Comparison of ENCODE assay signal across 8 cellular contexts in the genomic region with DNA sequence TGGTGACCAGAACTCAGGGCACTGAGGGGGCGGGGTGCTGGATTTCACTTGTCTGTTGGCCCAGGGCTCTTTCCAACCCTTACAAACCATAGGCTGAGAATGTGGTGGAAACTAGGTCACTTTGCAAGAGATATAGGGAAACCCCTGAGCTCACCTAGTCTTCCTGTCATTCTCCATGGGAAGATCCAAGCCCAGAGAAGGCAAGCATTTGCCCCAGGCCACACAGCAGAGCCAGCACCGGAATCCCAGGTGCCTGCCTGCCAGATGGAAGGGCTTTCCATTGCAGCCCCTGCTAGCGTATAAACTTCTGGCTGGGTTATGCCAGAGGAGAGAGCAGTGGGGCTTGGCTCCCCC. TPM values are rescaled to one million over a fixed set of nuclear protein-coding genes. Genes with fewer than 3 reads are reported as not detected.
DNase-seq lines count a peak whose midpoint lies in the region; ATAC-seq, FAIRE-seq and TF ChIP-seq lines count a peak whose summit lies in the region.

No MANE protein-coding gene starts in this region.

- H3K4me2 ChIP-seq in keratinocyte (ENCODE audit: control insufficient read depth, extremely low read depth, insufficient read depth, low read depth, low read length), result peak overlapping the region; percentile 82

- H3K9ac ChIP-seq in keratinocyte (ENCODE audit: control insufficient read depth, extremely low read depth, insufficient read depth, low read length) (peak overlapping the region; percentile 65), subcutaneous abdominal adipose tissue (ENCODE audit: low read length in 5 of 5) (peak overlapping the region; percentile 54 to 87 (median 70))

- H3K4me1 ChIP-seq in adrenal gland (replicated peaks in 1 of 2), result peaks cover 16 to 22% of the 10 kb centered on the region in 2 donors
- peaks cover 15% of the 10 kb centered on the region for H3K4me1 ChIP-seq in keratinocyte (ENCODE audit: control insufficient read depth, extremely low read depth, insufficient read depth, low read length)
- peaks cover 4 to 41% (median 30%) of the 10 kb centered on the region in 5 donors for H3K4me1 ChIP-seq in subcutaneous abdominal adipose tissue (ENCODE audit: control insufficient read depth in 5 of 5, insufficient read depth in 5 of 5, low read length in 5 of 5)

- H3K9me1 ChIP-seq in keratinocyte (ENCODE audit: control insufficient read depth, extremely low read depth, insufficient read depth, low read length), result no peaks in the 10 kb centered on the region

- FAIRE-seq in keratinocyte (lab: Jason Lieb, UNC), result no peak
- no peak for FAIRE-seq in GM19239 (lab: Jason Lieb, UNC)

- H4K20me1 ChIP-seq in keratinocyte (ENCODE audit: control insufficient read depth, extremely low read depth, insufficient read depth, low read length), result no peaks in the 10 kb centered on the region

- H3K36me3 ChIP-seq in adrenal gland (replicated peaks in 1 of 2) (peaks cover 0 to 23% of the 10 kb centered on the region in 2 donors), keratinocyte (ENCODE audit: control insufficient read depth in 2 of 2, extremely low read depth in 1 of 2, insufficient read depth in 2 of 2, low read length in 2 of 2) (peaks cover 0 to 7% of the 10 kb centered on the region in 2 experiments), subcutaneous abdominal adipose tissue (ENCODE audit: control insufficient read depth in 5 of 5, insufficient read depth in 5 of 5, low read length in 5 of 5) (peaks cover 0 to 44% (median 41%) of the 10 kb centered on the region in 5 donors)

- no peak for TF ChIP-seq CTCF in adrenal gland (IDR thresholded peaks at IDR 0.05)
- no peak for TF ChIP-seq CTCF in keratinocyte (optimal IDR thresholded peaks at IDR 0.05 in 1 of 3, IDR thresholded peaks at IDR 0.05 in 1 of 3, conservative IDR thresholded peaks at IDR 0.05 in 1 of 3; ENCODE audit: extremely low read depth in 1 of 3, insufficient read depth in 2 of 3, low read length in 3 of 3)

- intact Hi-C loops in adrenal gland (cut with DNase I), result no loop called here

- TF ChIP-seq POLR2A in adrenal gland (IDR thresholded peaks at IDR 0.05), result no peak

- no peaks in the 10 kb centered on the region for H3K79me2 ChIP-seq in keratinocyte (ENCODE audit: control insufficient read depth, insufficient read depth, low read length)

- H3K27me3 ChIP-seq in adrenal gland, result no peaks in the 10 kb centered on the region
- no peaks in the 10 kb centered on the region for H3K27me3 ChIP-seq in keratinocyte (ENCODE audit: control insufficient read depth, extremely low read depth, insufficient read depth, low read length)
- no peaks in the 10 kb centered on the region for H3K27me3 ChIP-seq in subcutaneous abdominal adipose tissue (ENCODE audit: control insufficient read depth in 5 of 5, insufficient read depth in 4 of 5, low read length in 5 of 5)

- H3K9me3 ChIP-seq in adrenal gland (replicated peaks in 1 of 3), result no peaks in the 10 kb centered on the region
- H3K9me3 ChIP-seq in keratinocyte (ENCODE audit: control insufficient read depth, low read depth, low read length), result no peaks in the 10 kb centered on the region
- no peaks in the 10 kb centered on the region for H3K9me3 ChIP-seq in subcutaneous abdominal adipose tissue (ENCODE audit: control insufficient read depth in 5 of 5, low read length in 5 of 5)

- H3K4me3 ChIP-seq in adrenal gland (peak overlapping the region; percentile 3 to 59 (median 44)), keratinocyte (ENCODE audit: control insufficient read depth in 2 of 3, extremely low read depth in 1 of 3, insufficient read depth in 2 of 3, low read depth in 1 of 3, low read length in 3 of 3) (peak overlapping the region; percentile 48 to 77 (median 73)), subcutaneous abdominal adipose tissue (ENCODE audit: low read depth in 1 of 5, low read length in 5 of 5) (peak overlapping the region; percentile 65 to 91 (median 85))

- WGBS in adrenal gland, 4 donors, result 44 to 57% (median 48%) methylated on average over 1 to 3 of the region's 3 CpGs

- peak; percentile 42 for DNase-seq in DMS 273 (lab: John Stamatoyannopoulos, UW; ENCODE audit: unreplicated experiment)
- no peak for DNase-seq in DMS 273 treated with DMSO at 0.1 percent for 48 hours (lab: John Stamatoyannopoulos, UW)
- peak in 1 of 7 donors; percentile 14 for DNase-seq in adrenal gland
- DNase-seq in keratinocyte (ENCODE audit: low read depth, low spot score), result no peak
- no peak for DNase-seq in GM19239 (ENCODE audit: insufficient read length, low spot score)
- no peak for DNase-seq in NCI-H748 treated with DMSO at 0.1 percent for 48 hours (lab: John Stamatoyannopoulos, UW)

- ATAC-seq in HG03175 (IDR thresholded peaks at IDR 0.05; ENCODE audit: unreplicated experiment), result no peak

- H3K27ac ChIP-seq in adrenal gland (peak overlapping the region in 3 of 5 donors; percentile 46 to 82 (median 64)), keratinocyte (ENCODE audit: control insufficient read depth, insufficient read depth, low read length) (peak overlapping the region; percentile 18), subcutaneous abdominal adipose tissue (ENCODE audit: low read depth, low read length) (peak overlapping the region; percentile 69)

- peak overlapping the region; percentile 88 for H2AFZ ChIP-seq in keratinocyte (ENCODE audit: control insufficient read depth, low read length)

- dilution Hi-C loops in keratinocyte (cut with MboI; ENCODE audit: extremely low pct_ligation_motif_present, low sequenced_read_pairs), result no loop called here

RNA-seq across cellular contexts. Expression of a gene that starts 0.4 kb away (rescaled TPM):
- total RNA-seq in adrenal gland, result 10 to 100 TPM; 10.8 to 42.9 (median 28.3) TPM
- polyA plus RNA-seq in adrenal gland (10 to 100 TPM in 2 of 3 donors, 1 to 10 TPM in 1; 4.6 to 70.6 (median 43.3) TPM), keratinocyte (4.0 to 6.9 TPM (median 4.4 TPM) in 3 replicates)
- 2.8 TPM for polyA plus RNA-seq in keratinocyte (2011; ENCODE audit: low read depth)
- 1.7 and 3.1 TPM in 2 replicates for polyA plus RNA-seq in keratinocyte (2011; cell fraction: cytosol; rRNA removed)
- 14.8 and 20.2 TPM in 2 replicates for polyA plus RNA-seq in keratinocyte (2011; cell fraction: nucleus; rRNA removed)
- polyA plus RNA-seq in keratinocyte (2012; ENCODE audit: low replicate concordance), result 2.0 and 3.6 TPM in 2 replicates
- polyA minus RNA-seq in keratinocyte, result 3.2 to 4.8 TPM (median 4.3 TPM) in 3 replicates
- polyA minus RNA-seq in keratinocyte (2011; cell fraction: cytosol; rRNA and poly(A)+ RNA removed), result 3.6 TPM
- polyA minus RNA-seq in keratinocyte (2011; cell fraction: nucleus; rRNA and poly(A)+ RNA removed), result 2.7 and 4.5 TPM in 2 replicates

RNA-seq across cellular contexts. Expression of a gene that starts 32.2 kb away (rescaled TPM):
- total RNA-seq in adrenal gland, result 10 to 100 TPM; 48.1 to 95.6 (median 76.9) TPM
- 10 to 100 TPM; 28.6 to 78.3 (median 50.8) TPM for polyA plus RNA-seq in adrenal gland
- 39.4 to 54.6 TPM (median 43.2 TPM) in 3 replicates for polyA plus RNA-seq in keratinocyte
- polyA plus RNA-seq in keratinocyte (2011; ENCODE audit: low read depth), result 17.5 TPM
- polyA plus RNA-seq in keratinocyte (2011; cell fraction: cytosol; rRNA removed), result 48.0 and 65.8 TPM in 2 replicates
- 70.4 and 96.8 TPM in 2 replicates for polyA plus RNA-seq in keratinocyte (2011; cell fraction: nucleus; rRNA removed)
- polyA plus RNA-seq in keratinocyte (2012; ENCODE audit: low replicate concordance), result 40.7 and 47.7 TPM in 2 replicates
- polyA minus RNA-seq in keratinocyte, result 38.8 to 68.4 TPM (median 42.7 TPM) in 3 replicates
- polyA minus RNA-seq in keratinocyte (2011; cell fraction: cytosol; rRNA and poly(A)+ RNA removed), result 61.0 TPM
- 39.3 and 41.8 TPM in 2 replicates for polyA minus RNA-seq in keratinocyte (2011; cell fraction: nucleus; rRNA and poly(A)+ RNA removed)

Comparison
In these comparisons a context has a peak if more than half of its experiments do, and no peak if none do; other contexts are left out.
1. H3K27ac ChIP-seq: peak in every context shown above with its lines; median percentile 69 in subcutaneous abdominal adipose tissue; 64 in adrenal gland; 18 in keratinocyte.